Comparison of ENCODE assay signal across 8 cellular contexts in genomic region chr2:113894156-113894743, GRCh38. TPM values are rescaled to one million over a fixed set of nuclear protein-coding genes. Genes with fewer than 3 reads are reported as not detected.
A peak's percentile ranks its signal among the peaks of the same experiment; 100 is the strongest.
DNase-seq lines count a peak whose midpoint lies in the region; ATAC-seq and TF ChIP-seq lines count a peak whose summit lies in the region.

No MANE protein-coding gene starts in this region.

- H3K9ac ChIP-seq in OCI-LY1 (ENCODE audit: low read length), result peak overlapping the region; percentile 25; the same call in 1 of the 2 replicates

- H3K79me2 ChIP-seq in OCI-LY1 (ENCODE audit: insufficient read depth, low read length), result peaks cover 85% of the 10 kb centered on the region

- no peak for DNase-seq in GM06990 (ENCODE audit: extremely low read depth, insufficient read length)
- no peak for DNase-seq in effector memory CD4-positive, alpha-beta T cell
- peak; percentile 33 for DNase-seq in pulmonary artery endothelial cell (ENCODE audit: low read depth, low spot score)
- DNase-seq in DMS114 treated with DMSO at 0.1 percent for 48 hours (lab: John Stamatoyannopoulos, UW; ENCODE audit: unreplicated experiment), result no peak
- DNase-seq in globus pallidus (ENCODE audit: low spot score), result no peak
- DNase-seq in activated CD8-positive, alpha-beta memory T cell treated with anti-CD3 and anti-CD28 coated beads for 24 hours, result no peak

- TF ChIP-seq CTCF in GM06990 (IDR thresholded peaks at IDR 0.05; ENCODE audit: insufficient read depth, low read length, poor library complexity, severe bottlenecking), result no peak
- no peak for TF ChIP-seq CTCF in OCI-LY1 (IDR thresholded peaks at IDR 0.05; ENCODE audit: low read length)

- peaks cover 6% of the 10 kb centered on the region; the same call in 1 of the 2 replicates for H4K20me1 ChIP-seq in OCI-LY1 (ENCODE audit: insufficient read depth, low read length)

- peak overlapping the region; percentile 53 for H3K4me3 ChIP-seq in GM06990 (replicated peaks; ENCODE audit: low read depth, low read length)
- H3K4me3 ChIP-seq in OCI-LY1 (ENCODE audit: low read depth, low read length, poor library complexity, severe bottlenecking), result peak overlapping the region; percentile 82
- peak overlapping the region; percentile 19 for H3K4me3 ChIP-seq in effector memory CD4-positive, alpha-beta T cell (ENCODE audit: insufficient read depth, low read depth, low read length, poor library complexity, severe bottlenecking)

- H3F3A ChIP-seq in OCI-LY1 (ENCODE audit: insufficient read depth, low read length), result no peaks in the 10 kb centered on the region

- H3K4me1 ChIP-seq in OCI-LY1 (ENCODE audit: insufficient read depth, low read length, severe bottlenecking), result peaks cover 78% of the 10 kb centered on the region
- H3K4me1 ChIP-seq in effector memory CD4-positive, alpha-beta T cell (ENCODE audit: control insufficient read depth, insufficient read depth, low read length, poor library complexity, severe bottlenecking), result peaks cover 46% of the 10 kb centered on the region

- H3K27ac ChIP-seq in OCI-LY1 (ENCODE audit: low read depth, low read length, poor library complexity, severe bottlenecking), result peak overlapping the region; percentile 94
- no peak overlapping the region for H3K27ac ChIP-seq in effector memory CD4-positive, alpha-beta T cell (ENCODE audit: insufficient read depth, low read length, poor library complexity, severe bottlenecking)

- H3K9me2 ChIP-seq in OCI-LY1 (ENCODE audit: low read depth, low read length), result no peaks in the 10 kb centered on the region

- no peak overlapping the region for H2AFZ ChIP-seq in OCI-LY1 (ENCODE audit: low read length)

- peak overlapping the region; percentile 72 for H3K4me2 ChIP-seq in OCI-LY1 (ENCODE audit: low read length)

- ATAC-seq in HG02678 (IDR thresholded peaks at IDR 0.05; ENCODE audit: unreplicated experiment), result no peak

- H3K36me3 ChIP-seq in GM06990 (ENCODE audit: control insufficient read depth, insufficient read depth, low read length), result peaks cover 1% of the 10 kb centered on the region; the same call in 1 of the 2 replicates
- peaks cover 65% of the 10 kb centered on the region; the same call in 1 of the 2 replicates for H3K36me3 ChIP-seq in OCI-LY1 (ENCODE audit: insufficient read depth, low read length)
- no peaks in the 10 kb centered on the region for H3K36me3 ChIP-seq in effector memory CD4-positive, alpha-beta T cell (ENCODE audit: control insufficient read depth, insufficient read depth, low read length)

- no peaks in the 10 kb centered on the region for H3K9me3 ChIP-seq in OCI-LY1 (ENCODE audit: low read length)
- no peaks in the 10 kb centered on the region for H3K9me3 ChIP-seq in effector memory CD4-positive, alpha-beta T cell (ENCODE audit: control insufficient read depth, low read length)

- H3K27me3 ChIP-seq in GM06990 (replicated peaks; ENCODE audit: control insufficient read depth, insufficient read depth, low read length) (no peaks in the 10 kb centered on the region), OCI-LY1 (ENCODE audit: insufficient read depth, low read length) (no peaks in the 10 kb centered on the region)
- H3K27me3 ChIP-seq in effector memory CD4-positive, alpha-beta T cell (replicated peaks; ENCODE audit: control insufficient read depth, insufficient read depth, low read length, poor library complexity, severe bottlenecking), result no peaks in the 10 kb centered on the region

RNA-seq across cellular contexts. Expression of gene ACTR3, which starts 4.4 kb away (rescaled TPM):
- total RNA-seq in pulmonary artery endothelial cell, result 317 and 418 TPM in 2 replicates

Comparison
In these comparisons a context has a peak if more than half of its experiments do, and no peak if none do; other contexts are left out.
1. H3K4me3 ChIP-seq: peak in every context shown above with its lines; median percentile 82 in OCI-LY1; 53 in GM06990; 19 in effector memory CD4-positive, alpha-beta T cell.